8 cellular contexts compared by ENCODE assay signal in the genomic region with DNA sequence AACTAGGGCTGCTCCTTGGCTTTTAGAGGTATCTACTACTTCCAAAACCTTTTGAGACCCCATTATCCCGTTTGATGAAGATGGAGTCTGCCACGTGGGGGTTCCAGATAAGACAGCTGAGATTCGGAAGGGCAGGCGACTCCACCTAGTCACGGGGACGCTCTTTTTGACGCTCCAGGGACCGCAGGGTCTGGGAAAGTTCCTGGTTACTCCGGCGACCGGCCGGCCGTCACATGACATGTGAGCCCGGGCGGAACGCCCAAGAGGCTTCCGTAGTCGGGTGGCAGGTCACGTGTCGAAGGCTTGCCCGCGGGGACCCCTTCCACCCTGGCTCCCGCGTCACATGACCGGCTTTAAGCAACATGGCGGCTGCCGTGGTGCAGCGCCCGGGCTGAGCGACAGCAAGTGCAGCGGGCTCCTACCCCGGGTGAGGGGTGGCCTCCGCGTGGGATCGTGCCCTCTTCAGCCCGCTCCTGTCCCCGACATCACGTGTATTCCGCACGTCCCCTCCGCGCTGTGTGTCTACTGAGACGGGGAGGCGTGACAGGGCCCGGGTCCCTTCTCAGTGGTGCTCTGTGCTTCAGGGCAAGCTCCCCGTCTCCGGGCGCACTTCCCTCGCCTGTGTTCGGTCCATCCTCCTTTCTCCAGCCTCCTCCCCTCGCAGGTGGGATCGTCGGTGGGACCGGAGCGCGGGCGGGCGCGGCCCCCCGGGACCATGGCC. TPM values are rescaled to one million over a fixed set of nuclear protein-coding genes. Genes with fewer than 3 reads are reported as not detected.
A peak's percentile ranks its signal among the peaks of the same experiment; 100 is the strongest.
DNase-seq lines count a peak whose midpoint lies in the region; ATAC-seq and TF ChIP-seq lines count a peak whose summit lies in the region.

A gene with protein sequence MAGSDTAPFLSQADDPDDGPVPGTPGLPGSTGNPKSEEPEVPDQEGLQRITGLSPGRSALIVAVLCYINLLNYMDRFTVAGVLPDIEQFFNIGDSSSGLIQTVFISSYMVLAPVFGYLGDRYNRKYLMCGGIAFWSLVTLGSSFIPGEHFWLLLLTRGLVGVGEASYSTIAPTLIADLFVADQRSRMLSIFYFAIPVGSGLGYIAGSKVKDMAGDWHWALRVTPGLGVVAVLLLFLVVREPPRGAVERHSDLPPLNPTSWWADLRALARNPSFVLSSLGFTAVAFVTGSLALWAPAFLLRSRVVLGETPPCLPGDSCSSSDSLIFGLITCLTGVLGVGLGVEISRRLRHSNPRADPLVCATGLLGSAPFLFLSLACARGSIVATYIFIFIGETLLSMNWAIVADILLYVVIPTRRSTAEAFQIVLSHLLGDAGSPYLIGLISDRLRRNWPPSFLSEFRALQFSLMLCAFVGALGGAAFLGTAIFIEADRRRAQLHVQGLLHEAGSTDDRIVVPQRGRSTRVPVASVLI (plus strand): TSS at position 342 of the 721 bp plus-strand sequence. CDS start 374 bp downstream, at position 716.

- H3K4me1 ChIP-seq in heart left ventricle, result peaks cover 0 to 24% (median 13%) of the 10 kb centered on the region in 12 donors

- H3K9me3 Mint-ChIP-seq in T-cell, result no peaks in the 10 kb centered on the region
- H3K9me3 Mint-ChIP-seq in type B pancreatic cell, result no peaks in the 10 kb centered on the region

- H3K4me3 ChIP-seq in GM12864 (ENCODE audit: low read depth, low read length), result peak within 1 kb of the TSS; percentile 96
- peak within 1 kb of the TSS; percentile 67 to 98 (median 88) for H3K4me3 ChIP-seq in heart left ventricle

- H3K36me3 Mint-ChIP-seq in T-cell (peaks cover 15% of the 10 kb centered on the region), type B pancreatic cell (no peaks in the 10 kb centered on the region)

- peak within 1 kb of the TSS; percentile 89 to 92 for H3K27ac Mint-ChIP-seq in T-cell
- H3K27ac Mint-ChIP-seq in type B pancreatic cell, result peak within 1 kb of the TSS; percentile 93

- POLR2A ChIA-PET in T-cell (lab: Charles Lee), result interaction anchor here in 1 of 2 donors (0.7 kb wide), 1 partner anchor 799 kb away, joined by 6 read pairs; no protein-coding TSS in a partner anchor

- 0% methylated on average over 54 to 60 of the region's 60 CpGs for WGBS in adipose tissue, 3 donors
- 0% methylated on average over 4 to 60 of the region's 60 CpGs for WGBS in heart left ventricle, 4 donors

- no peak for TF ChIP-seq CTCF in GM12864 (IDR thresholded peaks at IDR 0.05; ENCODE audit: low read depth, low read length, missing control alignments)
- no peak for TF ChIP-seq CTCF in heart left ventricle (IDR thresholded peaks at IDR 0.05)
- no peak for TF ChIP-seq CTCF in type B pancreatic cell (conservative IDR thresholded peaks at IDR 0.05)

- CTCF ChIA-PET in T-cell (lab: Charles Lee), result interaction anchor here in 1 of 2 donors (1.0 to 1.2 kb wide), 2 partner anchors 29 to 111 kb away, joined by 3 to 6 read pairs; a partner anchor contains a TSS

- H3K4me3 Mint-ChIP-seq in T-cell (peak within 1 kb of the TSS; percentile 98 to 99 (median 98)), type B pancreatic cell (peak within 1 kb of the TSS; percentile 97)

- no peaks in the 10 kb centered on the region for H3K9me3 ChIP-seq in heart left ventricle

- H3K27ac ChIP-seq in adipose tissue (ENCODE audit: low read depth, low read length) (no peak within 1 kb of the TSS), heart left ventricle (peak within 1 kb of the TSS in 11 of 12 donors; percentile 75 to 91 (median 81))

- peak in 1 of 2 donors; percentile 64 for TF ChIP-seq POLR2A in heart left ventricle (IDR thresholded peaks at IDR 0.05)

- peak; percentile 93 for ATAC-seq in HG02798 (IDR thresholded peaks at IDR 0.05; ENCODE audit: poor library complexity, unreplicated experiment)
- peak; percentile 89 to 94 (median 93) for ATAC-seq in T-cell (replicated peaks in 1 of 4)
- peak; percentile 95 to 99 (median 98) for ATAC-seq in heart left ventricle

- H3K27me3 ChIP-seq in heart left ventricle, result no peaks in the 10 kb centered on the region

- intact Hi-C loops in heart left ventricle (cut with DNase I), result loop anchor here in 1 of 10 donors (1.0 kb wide), 1 partner anchor 128 kb away; a partner anchor contains a TSS

- DNase-seq in GM12864 (ENCODE audit: low read depth) (peak; percentile 86), NCI-H1436 treated with DMSO at 0.1 percent for 48 hours (lab: John Stamatoyannopoulos, UW) (peak; percentile 63), T-cell (peak; percentile 73 to 94 (median 85)), heart left ventricle (peak; percentile 97 to 99 (median 98)), pons (ENCODE audit: low spot score) (peak; percentile 93), type B pancreatic cell (ENCODE audit: extremely low spot score, unreplicated experiment) (peak; percentile 98)

- peaks cover 39 to 44% (median 40%) of the 10 kb centered on the region in 3 donors for H3K4me1 Mint-ChIP-seq in T-cell
- peaks cover 11% of the 10 kb centered on the region for H3K4me1 Mint-ChIP-seq in type B pancreatic cell (ENCODE audit: unreplicated experiment)

- peaks cover 0 to 31% (median 20%) of the 10 kb centered on the region in 9 donors for H3K36me3 ChIP-seq in heart left ventricle

- no peaks in the 10 kb centered on the region for H3K27me3 Mint-ChIP-seq in T-cell
- no peaks in the 10 kb centered on the region for H3K27me3 Mint-ChIP-seq in type B pancreatic cell

RNA-seq across cellular contexts. Expression of the gene that starts here (rescaled TPM):
- total RNA-seq in T-cell, result 10 to 100 TPM; 28.2 to 53.2 (median 47.7) TPM
- 10 to 100 TPM; 19.1 to 32.5 (median 22.3) TPM for polyA plus RNA-seq in adipose tissue
- total RNA-seq in heart left ventricle, result 10 to 100 TPM; 13.4 to 33.0 (median 16.6) TPM
- polyA plus RNA-seq in heart left ventricle, result 10 to 100 TPM; 26.9 to 43.2 TPM
- 54.5 and 61.2 TPM in 2 replicates for total RNA-seq in type B pancreatic cell (ENCODE audit: low replicate concordance)
